Comparison of ENCODE assay signal across 1 cellular context in the genomic region with DNA sequence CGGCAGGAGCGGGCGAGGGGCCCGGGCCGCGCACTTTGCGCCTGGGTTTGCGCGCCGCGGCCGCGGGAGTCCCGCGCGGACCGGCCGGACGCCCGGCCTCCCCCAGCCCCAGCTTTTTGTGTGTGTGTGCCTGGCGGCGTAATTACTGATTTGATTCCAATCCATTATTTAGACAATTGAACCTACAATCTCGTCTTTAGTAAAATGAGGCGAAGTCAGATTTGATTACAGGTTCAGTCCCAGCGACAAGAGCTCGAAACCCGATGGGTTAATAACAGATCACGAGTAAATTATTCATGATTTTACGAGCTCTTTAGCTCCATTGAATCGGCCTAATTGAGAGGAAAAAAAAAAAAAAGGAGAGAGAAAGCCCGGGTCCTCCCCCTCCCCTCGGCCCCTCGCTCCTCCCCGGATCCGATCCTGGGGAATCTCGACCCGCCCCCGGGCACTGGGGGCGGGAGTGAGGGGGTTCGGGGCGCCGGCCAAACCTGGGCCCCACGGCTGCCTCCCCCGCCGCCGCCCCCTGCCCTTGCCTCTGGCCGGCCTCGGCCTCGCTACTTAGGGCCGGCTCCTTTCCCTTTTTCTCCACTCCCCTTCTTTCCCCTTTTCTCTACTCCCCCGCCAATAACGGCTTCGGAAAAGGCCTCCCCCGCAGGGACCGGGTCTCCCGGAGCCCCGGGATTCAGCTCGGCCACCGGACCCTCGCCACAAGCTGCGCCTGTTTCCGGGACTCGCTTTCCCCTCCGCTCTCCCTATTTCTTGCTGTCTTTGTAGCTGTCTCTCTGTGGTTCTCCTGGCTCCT.
TF ChIP-seq lines count a peak whose summit lies in the region.

No MANE protein-coding gene starts in this region.

TF ChIP-seq in H1, 55 proteins besides CTCF, POLR2A, EP300 and RAD21:
- TF ChIP-seq SUZ12 (IDR thresholded peaks at IDR 0.05; ENCODE audit: low read length) (0 out of 2 replicates have a peak, but pooled peaks have one; percentile 31), FOSL1 (IDR thresholded peaks at IDR 0.05; ENCODE audit: insufficient read depth, low read depth, low read length) (no peak), RBBP5 (IDR thresholded peaks at IDR 0.05; ENCODE audit: borderline replicate concordance, low read depth, low read length) (peak; percentile 50; the same call in 1 of the 2 replicates), JUN (IDR thresholded peaks at IDR 0.05; ENCODE audit: low read depth, low read length) (no peak), GABPA (IDR thresholded peaks at IDR 0.05; ENCODE audit: borderline replicate concordance, insufficient read depth, low read length) (0 out of 2 replicates have a peak, but pooled peaks have one; percentile 3), ASH2L (IDR thresholded peaks at IDR 0.05; ENCODE audit: low read length) (peak; percentile 89), KDM4A (IDR thresholded peaks at IDR 0.05; ENCODE audit: low read depth, low read length, severe bottlenecking) (peak; percentile 77), TAF1 (IDR thresholded peaks at IDR 0.05; ENCODE audit: low read depth, low read length) (no peak), BACH1 (IDR thresholded peaks at IDR 0.05; ENCODE audit: low read length) (no peak)
- TF ChIP-seq, protein P1, sequence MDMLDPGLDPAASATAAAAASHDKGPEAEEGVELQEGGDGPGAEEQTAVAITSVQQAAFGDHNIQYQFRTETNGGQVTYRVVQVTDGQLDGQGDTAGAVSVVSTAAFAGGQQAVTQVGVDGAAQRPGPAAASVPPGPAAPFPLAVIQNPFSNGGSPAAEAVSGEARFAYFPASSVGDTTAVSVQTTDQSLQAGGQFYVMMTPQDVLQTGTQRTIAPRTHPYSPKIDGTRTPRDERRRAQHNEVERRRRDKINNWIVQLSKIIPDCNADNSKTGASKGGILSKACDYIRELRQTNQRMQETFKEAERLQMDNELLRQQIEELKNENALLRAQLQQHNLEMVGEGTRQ (IDR thresholded peaks at IDR 0.05; ENCODE audit: low read length) = no peak
